31 cellular contexts compared by ENCODE assay signal in the genomic region with DNA sequence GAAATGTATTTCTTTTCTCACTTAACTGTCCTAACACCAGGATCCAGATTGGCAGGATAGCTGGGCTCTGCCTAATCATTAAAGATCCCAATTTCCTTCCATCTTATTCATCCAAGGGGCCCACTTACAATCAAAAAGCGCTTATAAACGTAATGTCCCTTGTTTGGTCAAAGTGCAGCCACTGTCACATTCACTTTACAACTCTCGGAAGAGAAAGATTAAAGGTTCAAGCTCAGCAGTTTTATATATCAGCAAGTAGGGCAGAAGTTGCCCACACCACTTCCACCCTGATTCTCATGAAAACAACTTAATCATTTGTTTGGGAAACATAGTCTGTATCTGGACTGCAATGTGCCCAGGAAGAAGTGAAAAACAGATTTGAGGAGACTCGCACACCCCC.
"Had no signal": no experiment of that assay in that cellular context is flagged by ENCODE, and none has a peak within 500 bp of the region (broad histone marks: within the 10 kb centered on the region; RNA-seq: fewer than 3 reads in every experiment).

No MANE protein-coding gene starts in this region.

- H3K4me1 ChIP-seq: adrenal gland, body of pancreas, foreskin keratinocyte, gastrocnemius medialis had no signal

- H3K36me3 ChIP-seq: adrenal gland, gastrocnemius medialis had no signal

- H3K27ac ChIP-seq: adrenal gland, body of pancreas, foreskin keratinocyte, gastrocnemius medialis had no signal

- H3K4me3 Mint-ChIP-seq: activated CD4-positive, alpha-beta memory T cell treated with anti-CD3 and anti-CD28 coated beads for 36 hours; activated CD4-positive, alpha-beta T cell treated with anti-CD3 and anti-CD28 coated beads for 36 hours; activated CD4-positive, alpha-beta T cell treated with anti-CD3 and anti-CD28 coated beads, Interleukin-2, amount 10 ng/mL, durations not matched to agents 24 days and 14 days; activated CD8-positive, alpha-beta memory T cell treated with anti-CD3 and anti-CD28 coated beads, Interleukin-2, amount 10 ng/mL, durations not matched to agents 7 days and 5 days; activated CD8-positive, alpha-beta T cell treated with anti-CD3 and anti-CD28 coated beads, Interleukin-2, amount 10 ng/mL, durations not matched to agents 7 days and 5 days; activated naive CD4-positive, alpha-beta T cell treated with anti-CD3 and anti-CD28 coated beads for 36 hours; activated naive CD4-positive, alpha-beta T cell treated with anti-CD3 and anti-CD28 coated beads, Interleukin-2, amount 50 U/mL, for 24 hours; activated naive CD8-positive, alpha-beta T cell treated with anti-CD3 and anti-CD28 coated beads for 36 hours; activated naive CD8-positive, alpha-beta T cell treated with anti-CD3 and anti-CD28 coated beads, Interleukin-2, amount 50 U/mL, for 24 hours; activated T-helper 1 cell treated with anti-CD3 and anti-CD28 coated beads, Interleukin-12 subunit alpha, Interleukin-12 subunit beta, Interleukin-2, Interleukin-4 antibody, amounts not matched to agents 30 ng/mL and 10 ng/mL and 1 ng/mL, durations not matched to agents 14 hours and 24 hours and 36 hours; endodermal cell had no signal

- H3K27me3 Mint-ChIP-seq: activated CD4-positive, alpha-beta memory T cell treated with anti-CD3 and anti-CD28 coated beads for 36 hours; activated CD4-positive, alpha-beta T cell treated with anti-CD3 and anti-CD28 coated beads for 36 hours; activated CD4-positive, alpha-beta T cell treated with anti-CD3 and anti-CD28 coated beads, Interleukin-2, amount 10 ng/mL, durations not matched to agents 24 days and 14 days; activated CD8-positive, alpha-beta memory T cell treated with anti-CD3 and anti-CD28 coated beads, Interleukin-2, amount 10 ng/mL, durations not matched to agents 7 days and 5 days; activated naive CD4-positive, alpha-beta T cell treated with anti-CD3 and anti-CD28 coated beads, Interleukin-2, amount 50 U/mL, for 24 hours; activated naive CD8-positive, alpha-beta T cell treated with anti-CD3 and anti-CD28 coated beads for 36 hours; activated naive CD8-positive, alpha-beta T cell treated with anti-CD3 and anti-CD28 coated beads, Interleukin-2, amount 50 U/mL, for 24 hours had no signal

- H3K9me3 Mint-ChIP-seq: activated CD4-positive, alpha-beta memory T cell treated with anti-CD3 and anti-CD28 coated beads for 36 hours; activated CD4-positive, alpha-beta T cell treated with anti-CD3 and anti-CD28 coated beads, Interleukin-2, amount 10 ng/mL, durations not matched to agents 24 days and 14 days; activated naive CD4-positive, alpha-beta T cell treated with anti-CD3 and anti-CD28 coated beads, Interleukin-2, amount 50 U/mL, for 24 hours; activated naive CD8-positive, alpha-beta T cell treated with anti-CD3 and anti-CD28 coated beads for 36 hours; activated naive CD8-positive, alpha-beta T cell treated with anti-CD3 and anti-CD28 coated beads, Interleukin-2, amount 50 U/mL, for 24 hours; activated T-helper 1 cell treated with anti-CD3 and anti-CD28 coated beads, Interleukin-12 subunit alpha, Interleukin-12 subunit beta, Interleukin-2, Interleukin-4 antibody, amounts not matched to agents 30 ng/mL and 10 ng/mL and 1 ng/mL, durations not matched to agents 14 hours and 24 hours and 36 hours; activated T-helper 2 cell treated with anti-CD3 and anti-CD28 coated beads, Interferon-gamma antibody, Interleukin-2, Interleukin-4, amounts not matched to agents 10 μg/mL and 5 μg/mL and 100 μg/mL, durations not matched to agents 14 hours and 24 hours and 36 hours; endodermal cell had no signal

- H3K4me3 ChIP-seq: adrenal gland, body of pancreas, gastrocnemius medialis had no signal

- H3K9me3 ChIP-seq: adrenal gland, body of pancreas, gastrocnemius medialis had no signal

- DNase-seq: activated CD4-positive, alpha-beta memory T cell treated with anti-CD3 and anti-CD28 coated beads for 36 hours; activated CD4-positive, alpha-beta T cell treated with anti-CD3 and anti-CD28 coated beads for 36 hours; activated CD4-positive, alpha-beta T cell treated with anti-CD3 and anti-CD28 coated beads, Interleukin-2, amount 10 ng/mL, durations not matched to agents 24 days and 14 days; activated CD4-positive, CD25-positive, alpha-beta regulatory T cell; activated CD4-positive, CD25-positive, alpha-beta regulatory T cell treated with anti-CD3 and anti-CD28 coated beads, Interleukin-2, amount 50 U/mL, for 72 hours; activated CD8-positive, alpha-beta memory T cell treated with anti-CD3 and anti-CD28 coated beads, Interleukin-2, amount 10 ng/mL, durations not matched to agents 7 days and 5 days; activated CD8-positive, alpha-beta memory T cell treated with anti-CD3 and anti-CD28 coated beads, Interleukin-2, amount 50 U/mL, for 4 hours; activated CD8-positive, alpha-beta T cell treated with anti-CD3 and anti-CD28 coated beads, Interleukin-2, amount 10 ng/mL, durations not matched to agents 7 days and 5 days; activated effector memory CD4-positive, alpha-beta T cell treated with anti-CD3 and anti-CD28 coated beads, Interleukin-2, amount 50 U/mL, for 16 hours; activated naive CD4-positive, alpha-beta T cell treated with anti-CD3 and anti-CD28 coated beads for 36 hours; activated naive CD8-positive, alpha-beta T cell treated with anti-CD3 and anti-CD28 coated beads for 36 hours; activated naive CD8-positive, alpha-beta T cell treated with anti-CD3 and anti-CD28 coated beads, Interleukin-2, amount 50 U/mL, for 24 hours; activated T-cell treated with anti-CD3 and anti-CD28 coated beads, Interleukin-2, amount 50 U/mL, for 1 hour; activated T-cell treated with anti-CD3 and anti-CD28 coated beads, Interleukin-2, amount 50 U/mL, for 48 hours; adrenal gland; amygdala; aorta; body of pancreas; caudate nucleus; cortex of kidney; effector memory CD4-positive, alpha-beta T cell; endodermal cell; foreskin keratinocyte; gastrocnemius medialis; glutamatergic neuron; T-helper 2 cell had no signal

- H3K4me1 Mint-ChIP-seq: activated CD4-positive, alpha-beta T cell treated with anti-CD3 and anti-CD28 coated beads for 36 hours; activated CD4-positive, alpha-beta T cell treated with anti-CD3 and anti-CD28 coated beads, Interleukin-2, amount 10 ng/mL, durations not matched to agents 24 days and 14 days; activated CD8-positive, alpha-beta memory T cell treated with anti-CD3 and anti-CD28 coated beads, Interleukin-2, amount 10 ng/mL, durations not matched to agents 7 days and 5 days; activated naive CD4-positive, alpha-beta T cell treated with anti-CD3 and anti-CD28 coated beads, Interleukin-2, amount 50 U/mL, for 24 hours; activated naive CD8-positive, alpha-beta T cell treated with anti-CD3 and anti-CD28 coated beads for 36 hours; activated naive CD8-positive, alpha-beta T cell treated with anti-CD3 and anti-CD28 coated beads, Interleukin-2, amount 50 U/mL, for 24 hours had no signal

- ATAC-seq: activated CD4-positive, alpha-beta T cell treated with anti-CD3 and anti-CD28 coated beads for 36 hours; activated CD8-positive, alpha-beta memory T cell treated with anti-CD3 and anti-CD28 coated beads, Interleukin-2, amount 10 ng/mL, durations not matched to agents 7 days and 5 days; activated CD8-positive, alpha-beta T cell treated with anti-CD3 and anti-CD28 coated beads, Interleukin-2, amount 10 ng/mL, durations not matched to agents 7 days and 5 days; activated naive CD8-positive, alpha-beta T cell treated with anti-CD3 and anti-CD28 coated beads, Interleukin-2, amount 50 U/mL, for 24 hours; body of pancreas; esophagus mucosa; foreskin keratinocyte; gastrocnemius medialis had no signal

- H3K27ac Mint-ChIP-seq: activated CD4-positive, alpha-beta memory T cell treated with anti-CD3 and anti-CD28 coated beads for 36 hours; activated CD4-positive, alpha-beta T cell treated with anti-CD3 and anti-CD28 coated beads for 36 hours; activated CD4-positive, alpha-beta T cell treated with anti-CD3 and anti-CD28 coated beads, Interleukin-2, amount 10 ng/mL, durations not matched to agents 24 days and 14 days; activated CD8-positive, alpha-beta memory T cell treated with anti-CD3 and anti-CD28 coated beads, Interleukin-2, amount 10 ng/mL, durations not matched to agents 7 days and 5 days; activated CD8-positive, alpha-beta T cell treated with anti-CD3 and anti-CD28 coated beads, Interleukin-2, amount 10 ng/mL, durations not matched to agents 7 days and 5 days; activated naive CD4-positive, alpha-beta T cell treated with anti-CD3 and anti-CD28 coated beads for 36 hours; activated naive CD4-positive, alpha-beta T cell treated with anti-CD3 and anti-CD28 coated beads, Interleukin-2, amount 50 U/mL, for 24 hours; activated naive CD8-positive, alpha-beta T cell treated with anti-CD3 and anti-CD28 coated beads for 36 hours; activated naive CD8-positive, alpha-beta T cell treated with anti-CD3 and anti-CD28 coated beads, Interleukin-2, amount 50 U/mL, for 24 hours; activated T-helper 1 cell treated with anti-CD3 and anti-CD28 coated beads, Interleukin-12 subunit alpha, Interleukin-12 subunit beta, Interleukin-2, Interleukin-4 antibody, amounts not matched to agents 30 ng/mL and 10 ng/mL and 1 ng/mL, durations not matched to agents 14 hours and 24 hours and 36 hours; activated T-helper 2 cell treated with anti-CD3 and anti-CD28 coated beads, Interferon-gamma antibody, Interleukin-2, Interleukin-4, amounts not matched to agents 10 μg/mL and 5 μg/mL and 100 μg/mL, durations not matched to agents 14 hours and 24 hours and 36 hours; endodermal cell had no signal

- FAIRE-seq: colon had no signal

- H3K36me3 Mint-ChIP-seq: activated CD4-positive, alpha-beta memory T cell treated with anti-CD3 and anti-CD28 coated beads for 36 hours; activated CD8-positive, alpha-beta memory T cell treated with anti-CD3 and anti-CD28 coated beads, Interleukin-2, amount 10 ng/mL, durations not matched to agents 7 days and 5 days; activated naive CD4-positive, alpha-beta T cell treated with anti-CD3 and anti-CD28 coated beads, Interleukin-2, amount 50 U/mL, for 24 hours; activated naive CD8-positive, alpha-beta T cell treated with anti-CD3 and anti-CD28 coated beads for 36 hours had no signal

- H3K27me3 ChIP-seq: adrenal gland, body of pancreas, foreskin keratinocyte, gastrocnemius medialis had no signal
